Comparison of ENCODE assay signal across 28 cellular contexts in genomic region chr12:112875608-112876007, GRCh38. TPM values are rescaled to one million over a fixed set of nuclear protein-coding genes. Genes with fewer than 3 reads are reported as not detected.
"Had no signal": no experiment of that assay in that cellular context is flagged by ENCODE, and none has a peak within 500 bp of the region (broad histone marks: within the 10 kb centered on the region; RNA-seq: fewer than 3 reads in every experiment).

No MANE protein-coding gene starts in this region.

- DNase-seq: activated CD4-positive, alpha-beta memory T cell treated with anti-CD3 and anti-CD28 coated beads, Interleukin-2, amount 10 ng/mL, durations not matched to agents 7 days and 5 days; activated CD4-positive, alpha-beta T cell treated with anti-CD3 and anti-CD28 coated beads for 1 hour; activated CD4-positive, alpha-beta T cell treated with anti-CD3 and anti-CD28 coated beads for 4 hours; activated CD4-positive, alpha-beta T cell treated with anti-CD3 and anti-CD28 coated beads, Interleukin-2, amount 10 ng/mL, durations not matched to agents 7 days and 5 days; activated CD4-positive, alpha-beta T cell treated with anti-CD3 and anti-CD28 coated beads, Interleukin-2, amount 50 U/mL, for 4 hours; activated CD8-positive, alpha-beta memory T cell treated with anti-CD3 and anti-CD28 coated beads, Interleukin-2, amount 50 U/mL, for 48 hours; activated gamma-delta T cell; activated naive CD4-positive, alpha-beta T cell; activated naive CD4-positive, alpha-beta T cell treated with anti-CD3 and anti-CD28 coated beads, Interleukin-2, amount 10 ng/mL, durations not matched to agents 7 days and 5 days; activated naive CD8-positive, alpha-beta T cell treated with anti-CD3 and anti-CD28 coated beads, Interleukin-2, amount 10 ng/mL, durations not matched to agents 7 days and 5 days; activated T-cell treated with anti-CD3 and anti-CD28 coated beads for 4 hours; activated T-cell treated with anti-CD3 and anti-CD28 coated beads, Interleukin-2, amount 50 U/mL, for 24 hours; activated T-cell treated with anti-CD3 and anti-CD28 coated beads, Interleukin-2, amount 50 U/mL, for 72 hours; central memory CD4-positive, alpha-beta T cell; cerebellar nuclear complex; colonic mucosa; dorsolateral prefrontal cortex; effector memory CD4-positive, alpha-beta T cell; endodermal cell; erythroblast; esophagus squamous epithelium; head of caudate nucleus; T-helper 2 cell had no signal

- ATAC-seq: activated naive CD4-positive, alpha-beta T cell treated with anti-CD3 and anti-CD28 coated beads, Interleukin-2, amount 50 U/mL, for 72 hours; activated T-cell treated with anti-CD3 and anti-CD28 coated beads, Interleukin-2, amount 50 U/mL, for 72 hours; WTC11 had no signal

- H3K4me3 ChIP-seq: ascending aorta, breast epithelium, cardiac muscle cell, colonic mucosa, dorsolateral prefrontal cortex, esophagus squamous epithelium had no signal

RNA-seq across cellular contexts. Expression of gene OAS1, which starts 31.2 kb away (rescaled TPM):
- total RNA-seq: cardiac muscle cell, endodermal cell had no signal
